ENCODE assay signal across 24 cellular contexts in genomic region chr13:77124423-77124822, GRCh38.
"Had no signal": no experiment of that assay in that cellular context is flagged by ENCODE, and none has a peak within 500 bp of the region (broad histone marks: within the 10 kb centered on the region; RNA-seq: fewer than 3 reads in every experiment).

No MANE protein-coding gene starts in this region.

- H3K4me1 Mint-ChIP-seq: naive thymus-derived CD8-positive, alpha-beta T cell; nephron progenitor cell; stimulated activated naive B cell treated with anti-CD40 and anti-IgM and Interleukin-4, amounts not matched to agents 10 μg/mL and 1 μg/mL and 100 μg/mL, for 72 hours had no signal

- DNase-seq: dorsolateral prefrontal cortex; effector CD4-positive, alpha-beta T cell; gastrocnemius medialis; head of caudate nucleus; left ventricle myocardium superior; lower lobe of right lung; naive thymus-derived CD8-positive, alpha-beta T cell; nephron progenitor cell; occipital lobe; ovary; posterior cingulate gyrus; psoas muscle; right cardiac atrium; small intestine; stimulated activated CD4-positive, alpha-beta T cell treated with anti-CD3 and anti-CD28 coated beads, Interleukin-15, amount 100 ng/mL, for 24 hours; stimulated activated CD4-positive, alpha-beta T cell treated with anti-CD3 and anti-CD28 coated beads, Interleukin-2, amount 100 ng/mL, for 48 hours; stimulated activated naive B cell treated with anti-CD40 and anti-IgM and Interleukin-4, amounts not matched to agents 10 μg/mL and 1 μg/mL and 100 μg/mL, for 72 hours; thyroid gland; trophoblast cell had no signal

- H3K27ac Mint-ChIP-seq: nephron progenitor cell; stimulated activated naive B cell treated with anti-CD40 and anti-IgM and Interleukin-4, amounts not matched to agents 10 μg/mL and 1 μg/mL and 100 μg/mL, for 72 hours; stimulated activated naive CD8-positive, alpha-beta T cell treated with anti-CD3 and anti-CD28 coated beads, Interleukin-15, Interleukin-2, amounts not matched to agents 100 ng/mL and 50 ng/mL, for 24 hours had no signal

- H3K4me3 Mint-ChIP-seq: naive thymus-derived CD8-positive, alpha-beta T cell; nephron progenitor cell; stimulated activated naive B cell treated with anti-CD40 and anti-IgM and Interleukin-4, amounts not matched to agents 10 μg/mL and 1 μg/mL and 100 μg/mL, for 72 hours; stimulated activated naive CD8-positive, alpha-beta T cell treated with anti-CD3 and anti-CD28 coated beads, Interleukin-15, Interleukin-2, amounts not matched to agents 100 ng/mL and 50 ng/mL, for 24 hours had no signal

- H3K27ac ChIP-seq: dorsolateral prefrontal cortex, gastrocnemius medialis, lower lobe of right lung, ovary, psoas muscle, suprapubic skin, thyroid gland, vagina had no signal

- H3K4me3 ChIP-seq: dorsolateral prefrontal cortex, gastrocnemius medialis, lower lobe of right lung, ovary, psoas muscle, suprapubic skin, thyroid gland, vagina had no signal

- H3K27me3 ChIP-seq: dorsolateral prefrontal cortex, gastrocnemius medialis, ovary, suprapubic skin, thyroid gland, vagina had no signal

- H3K9me3 ChIP-seq: gastrocnemius medialis, lower lobe of right lung, ovary, psoas muscle, suprapubic skin, thyroid gland, vagina had no signal

- H3K27me3 Mint-ChIP-seq: naive thymus-derived CD8-positive, alpha-beta T cell; stimulated activated naive B cell treated with anti-CD40 and anti-IgM and Interleukin-4, amounts not matched to agents 10 μg/mL and 1 μg/mL and 100 μg/mL, for 72 hours; stimulated activated naive CD8-positive, alpha-beta T cell treated with anti-CD3 and anti-CD28 coated beads, Interleukin-15, Interleukin-2, amounts not matched to agents 100 ng/mL and 50 ng/mL, for 24 hours had no signal

- H3K4me1 ChIP-seq: lower lobe of right lung, psoas muscle, suprapubic skin, thyroid gland, vagina had no signal

- FAIRE-seq: colon, keratinocyte, small intestine had no signal

- ATAC-seq: gastrocnemius medialis; left ventricle myocardium superior; lower lobe of right lung; naive thymus-derived CD8-positive, alpha-beta T cell; psoas muscle; right cardiac atrium; stimulated activated naive B cell treated with anti-CD40 and anti-IgM and Interleukin-4, amounts not matched to agents 10 μg/mL and 1 μg/mL and 100 μg/mL, for 72 hours had no signal

- H3K36me3 ChIP-seq: ovary, thyroid gland had no signal

- H3K9me3 Mint-ChIP-seq: naive thymus-derived CD8-positive, alpha-beta T cell; nephron progenitor cell; stimulated activated naive B cell treated with anti-CD40 and anti-IgM and Interleukin-4, amounts not matched to agents 10 μg/mL and 1 μg/mL and 100 μg/mL, for 72 hours; stimulated activated naive CD8-positive, alpha-beta T cell treated with anti-CD3 and anti-CD28 coated beads, Interleukin-15, Interleukin-2, amounts not matched to agents 100 ng/mL and 50 ng/mL, for 24 hours had no signal
